ENCODE assay signal across 14 cellular contexts in genomic region chr5:43225649-43226245, GRCh38. TPM values are rescaled to one million over a fixed set of nuclear protein-coding genes. Genes with fewer than 3 reads are reported as not detected.
"Had no signal": no experiment of that assay in that cellular context is flagged by ENCODE, and none has a peak within 500 bp of the region (broad histone marks: within the 10 kb centered on the region; RNA-seq: fewer than 3 reads in every experiment).

No MANE protein-coding gene starts in this region.

- H3K27ac Mint-ChIP-seq: activated naive CD4-positive, alpha-beta T cell treated with anti-CD3 and anti-CD28 coated beads, Interleukin-2, amount 50 U/mL, for 24 hours; endodermal cell; stimulated activated naive CD8-positive, alpha-beta T cell treated with anti-CD3 and anti-CD28 coated beads, Interleukin-15, Interleukin-2, amounts not matched to agents 100 ng/mL and 50 ng/mL, for 24 hours; T-helper 2 cell treated with Interferon-gamma antibody and Interleukin-4, amounts not matched to agents 5 μg/mL and 100 μg/mL, for 36 hours had no signal

- H3K4me1 Mint-ChIP-seq: activated naive CD4-positive, alpha-beta T cell treated with anti-CD3 and anti-CD28 coated beads, Interleukin-2, amount 50 U/mL, for 24 hours; endodermal cell; neural crest cell had no signal

- ATAC-seq: upper lobe of right lung had no signal

- H3K9me3 Mint-ChIP-seq: activated naive CD4-positive, alpha-beta T cell treated with anti-CD3 and anti-CD28 coated beads, Interleukin-2, amount 50 U/mL, for 24 hours; endodermal cell; neural crest cell; stimulated activated naive CD8-positive, alpha-beta T cell treated with anti-CD3 and anti-CD28 coated beads, Interleukin-15, Interleukin-2, amounts not matched to agents 100 ng/mL and 50 ng/mL, for 24 hours; T-helper 2 cell treated with Interferon-gamma antibody and Interleukin-4, amounts not matched to agents 5 μg/mL and 100 μg/mL, for 36 hours had no signal

- H3K27ac ChIP-seq: sigmoid colon, upper lobe of right lung, VCaP had no signal

- H3K27me3 Mint-ChIP-seq: activated naive CD4-positive, alpha-beta T cell treated with anti-CD3 and anti-CD28 coated beads, Interleukin-2, amount 50 U/mL, for 24 hours; stimulated activated naive CD8-positive, alpha-beta T cell treated with anti-CD3 and anti-CD28 coated beads, Interleukin-15, Interleukin-2, amounts not matched to agents 100 ng/mL and 50 ng/mL, for 24 hours had no signal

- H3K36me3 ChIP-seq: sigmoid colon, upper lobe of right lung had no signal

- DNase-seq: activated T-cell treated with anti-CD3 and anti-CD28 coated beads for 4 hours; anterior cingulate cortex; dermis blood vessel endothelial cell; endodermal cell; erythroblast; hippocampal formation; sigmoid colon; stimulated activated CD4-positive, alpha-beta T cell treated with anti-CD3 and anti-CD28 coated beads, Interleukin-2, amount 100 ng/mL, for 24 hours; upper lobe of right lung had no signal

- H3K27me3 ChIP-seq: sigmoid colon, upper lobe of right lung had no signal

- H3K36me3 Mint-ChIP-seq: activated naive CD4-positive, alpha-beta T cell treated with anti-CD3 and anti-CD28 coated beads, Interleukin-2, amount 50 U/mL, for 24 hours had no signal

- H3K4me3 Mint-ChIP-seq: activated naive CD4-positive, alpha-beta T cell treated with anti-CD3 and anti-CD28 coated beads, Interleukin-2, amount 50 U/mL, for 24 hours; endodermal cell; neural crest cell; stimulated activated naive CD8-positive, alpha-beta T cell treated with anti-CD3 and anti-CD28 coated beads, Interleukin-15, Interleukin-2, amounts not matched to agents 100 ng/mL and 50 ng/mL, for 24 hours; T-helper 2 cell treated with Interferon-gamma antibody and Interleukin-4, amounts not matched to agents 5 μg/mL and 100 μg/mL, for 36 hours had no signal

- H3K4me3 ChIP-seq: sigmoid colon, upper lobe of right lung had no signal

- H3K9me3 ChIP-seq: sigmoid colon, upper lobe of right lung had no signal

- H3K4me1 ChIP-seq: sigmoid colon, upper lobe of right lung had no signal

RNA-seq across cellular contexts. Expression of gene NIM1K, which starts 33.7 kb away (rescaled TPM):
- total RNA-seq: endodermal cell had no signal
